Comparison of ENCODE assay signal across 1 cellular context in the genomic region with DNA sequence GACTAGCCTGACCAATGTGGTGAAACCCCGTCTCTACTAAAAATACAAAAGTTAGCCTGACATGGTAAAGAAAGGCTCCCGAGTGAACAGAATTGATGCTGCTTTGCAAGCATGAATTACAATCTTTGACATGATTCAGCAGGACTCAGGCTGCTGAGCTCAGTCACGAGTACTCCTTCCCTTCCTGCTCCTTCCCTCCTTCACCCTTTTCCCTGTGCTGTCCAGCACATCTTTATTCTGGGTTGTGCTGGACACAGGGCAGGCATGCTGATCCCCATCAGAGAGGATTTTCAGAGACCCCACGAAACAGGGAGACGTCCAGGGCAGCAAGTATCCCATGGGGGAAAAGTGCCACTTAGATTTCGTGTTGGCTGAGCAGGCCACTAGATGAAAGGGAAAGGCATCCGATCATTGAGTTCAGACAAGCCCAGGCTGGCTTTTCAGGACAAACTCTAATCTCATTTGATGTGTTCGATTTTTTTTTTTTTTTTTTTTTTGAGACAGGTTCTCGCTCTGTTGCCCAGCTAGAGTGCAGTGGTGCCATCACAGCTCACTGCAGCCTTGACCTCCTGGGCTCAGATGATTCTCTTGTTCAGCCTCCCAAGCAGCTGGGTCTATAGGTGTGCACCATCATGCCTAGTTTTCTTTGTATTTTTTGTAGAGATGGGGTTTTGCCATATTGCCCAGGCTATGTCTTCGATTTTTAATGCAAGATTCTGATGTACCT.
TF ChIP-seq lines count a peak whose summit lies in the region.

No MANE protein-coding gene starts in this region.

TF ChIP-seq in HepG2, 621 proteins besides CTCF, POLR2A, EP300 and RAD21 (continued from another document):
- TF ChIP-seq, protein P1, sequence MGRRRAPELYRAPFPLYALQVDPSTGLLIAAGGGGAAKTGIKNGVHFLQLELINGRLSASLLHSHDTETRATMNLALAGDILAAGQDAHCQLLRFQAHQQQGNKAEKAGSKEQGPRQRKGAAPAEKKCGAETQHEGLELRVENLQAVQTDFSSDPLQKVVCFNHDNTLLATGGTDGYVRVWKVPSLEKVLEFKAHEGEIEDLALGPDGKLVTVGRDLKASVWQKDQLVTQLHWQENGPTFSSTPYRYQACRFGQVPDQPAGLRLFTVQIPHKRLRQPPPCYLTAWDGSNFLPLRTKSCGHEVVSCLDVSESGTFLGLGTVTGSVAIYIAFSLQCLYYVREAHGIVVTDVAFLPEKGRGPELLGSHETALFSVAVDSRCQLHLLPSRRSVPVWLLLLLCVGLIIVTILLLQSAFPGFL (CRISPR knock-in tag; IDR thresholded peaks at IDR 0.05): no peak
- TF ChIP-seq, protein P2, sequence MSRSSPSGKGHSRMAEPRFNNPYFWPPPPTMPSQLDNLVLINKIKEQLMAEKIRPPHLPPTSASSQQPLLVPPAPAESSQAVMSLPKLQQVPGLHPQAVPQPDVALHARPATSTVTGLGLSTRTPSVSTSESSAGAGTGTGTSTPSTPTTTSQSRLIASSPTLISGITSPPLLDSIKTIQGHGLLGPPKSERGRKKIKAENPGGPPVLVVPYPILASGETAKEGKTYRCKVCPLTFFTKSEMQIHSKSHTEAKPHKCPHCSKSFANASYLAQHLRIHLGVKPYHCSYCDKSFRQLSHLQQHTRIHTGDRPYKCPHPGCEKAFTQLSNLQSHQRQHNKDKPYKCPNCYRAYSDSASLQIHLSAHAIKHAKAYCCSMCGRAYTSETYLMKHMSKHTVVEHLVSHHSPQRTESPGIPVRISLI (CRISPR knock-in tag; IDR thresholded peaks at IDR 0.05; ENCODE audit: borderline replicate concordance): peak; percentile 60
- TF ChIP-seq NR2F6 (IDR thresholded peaks at IDR 0.05) (no peak), NR2F6 (CRISPR knock-in tag; IDR thresholded peaks at IDR 0.05) (0 out of 2 replicates have a peak, but pooled peaks have one; percentile 8), NPAS2 (CRISPR knock-in tag; IDR thresholded peaks at IDR 0.05; ENCODE audit: borderline replicate concordance) (no peak)
- TF ChIP-seq, protein P3, sequence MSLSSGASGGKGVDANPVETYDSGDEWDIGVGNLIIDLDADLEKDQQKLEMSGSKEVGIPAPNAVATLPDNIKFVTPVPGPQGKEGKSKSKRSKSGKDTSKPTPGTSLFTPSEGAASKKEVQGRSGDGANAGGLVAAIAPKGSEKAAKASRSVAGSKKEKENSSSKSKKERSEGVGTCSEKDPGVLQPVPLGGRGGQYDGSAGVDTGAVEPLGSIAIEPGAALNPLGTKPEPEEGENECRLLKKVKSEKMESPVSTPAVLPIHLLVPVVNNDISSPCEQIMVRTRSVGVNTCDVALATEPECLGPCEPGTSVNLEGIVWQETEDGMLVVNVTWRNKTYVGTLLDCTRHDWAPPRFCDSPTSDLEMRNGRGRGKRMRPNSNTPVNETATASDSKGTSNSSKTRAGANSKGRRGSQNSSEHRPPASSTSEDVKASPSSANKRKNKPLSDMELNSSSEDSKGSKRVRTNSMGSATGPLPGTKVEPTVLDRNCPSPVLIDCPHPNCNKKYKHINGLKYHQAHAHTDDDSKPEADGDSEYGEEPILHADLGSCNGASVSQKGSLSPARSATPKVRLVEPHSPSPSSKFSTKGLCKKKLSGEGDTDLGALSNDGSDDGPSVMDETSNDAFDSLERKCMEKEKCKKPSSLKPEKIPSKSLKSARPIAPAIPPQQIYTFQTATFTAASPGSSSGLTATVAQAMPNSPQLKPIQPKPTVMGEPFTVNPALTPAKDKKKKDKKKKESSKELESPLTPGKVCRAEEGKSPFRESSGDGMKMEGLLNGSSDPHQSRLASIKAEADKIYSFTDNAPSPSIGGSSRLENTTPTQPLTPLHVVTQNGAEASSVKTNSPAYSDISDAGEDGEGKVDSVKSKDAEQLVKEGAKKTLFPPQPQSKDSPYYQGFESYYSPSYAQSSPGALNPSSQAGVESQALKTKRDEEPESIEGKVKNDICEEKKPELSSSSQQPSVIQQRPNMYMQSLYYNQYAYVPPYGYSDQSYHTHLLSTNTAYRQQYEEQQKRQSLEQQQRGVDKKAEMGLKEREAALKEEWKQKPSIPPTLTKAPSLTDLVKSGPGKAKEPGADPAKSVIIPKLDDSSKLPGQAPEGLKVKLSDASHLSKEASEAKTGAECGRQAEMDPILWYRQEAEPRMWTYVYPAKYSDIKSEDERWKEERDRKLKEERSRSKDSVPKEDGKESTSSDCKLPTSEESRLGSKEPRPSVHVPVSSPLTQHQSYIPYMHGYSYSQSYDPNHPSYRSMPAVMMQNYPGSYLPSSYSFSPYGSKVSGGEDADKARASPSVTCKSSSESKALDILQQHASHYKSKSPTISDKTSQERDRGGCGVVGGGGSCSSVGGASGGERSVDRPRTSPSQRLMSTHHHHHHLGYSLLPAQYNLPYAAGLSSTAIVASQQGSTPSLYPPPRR (CRISPR knock-in tag; IDR thresholded peaks at IDR 0.05; ENCODE audit: borderline replicate concordance): no peak
- TF ChIP-seq, protein P4, sequence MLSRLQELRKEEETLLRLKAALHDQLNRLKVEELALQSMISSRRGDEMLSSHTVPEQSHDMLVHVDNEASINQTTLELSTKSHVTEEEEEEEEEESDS (CRISPR knock-in tag; IDR thresholded peaks at IDR 0.05; ENCODE audit: borderline replicate concordance): no peak
